In genomic region chr3:128949158-128949557, GRCh38 we compare ENCODE assay signal across 24 cellular contexts. TPM values are rescaled to one million over a fixed set of nuclear protein-coding genes. Genes with fewer than 3 reads are reported as not detected.
"Had no signal": no experiment of that assay in that cellular context is flagged by ENCODE, and none has a peak within 500 bp of the region (broad histone marks: within the 10 kb centered on the region; RNA-seq: fewer than 3 reads in every experiment).

No MANE protein-coding gene starts in this region.

- H3K4me3 ChIP-seq: SJSA1, SK-N-MC had no signal

- H3K36me3 ChIP-seq: SJSA1 had no signal

- FAIRE-seq: HepG2, RCC 7860 had no signal

- H3K4me2 ChIP-seq: KMS-11 had no signal

- H3K27me3 ChIP-seq: SJSA1 had no signal

- H3K9ac ChIP-seq: KMS-11 had no signal

- H3K27ac ChIP-seq: KMS-11, SJSA1, SK-N-MC had no signal

- ATAC-seq: HepG2 had no signal

- H3K9me3 ChIP-seq: SJSA1 had no signal

- DNase-seq: IMR-90, Kasumi-1, MM.1S, NCI-H1092 treated with DMSO at 0.1 percent for 48 hours, NCI-H1436, NCI-H187, NCI-H2029, NCI-H2081 treated with DMSO at 0.1 percent for 48 hours, NCI-H2171, NCI-H226, NCI-H446, NCI-H510A, NCI-H524 treated with DMSO at 0.1 percent for 48 hours, NCI-H69, NCI-H774, Right ventricle myocardium superior, RPMI8226, SIG-M5 had no signal

RNA-seq across cellular contexts. Expression of gene CFAP92, which starts 44.7 kb away (rescaled TPM):
- total RNA-seq: IMR-90, Right ventricle myocardium superior had no signal
- polyA plus RNA-seq: IMR-90 had no signal

RNA-seq across cellular contexts. Expression of gene EFCC1, which starts 51.9 kb away (rescaled TPM):
- total RNA-seq: HepG2, IMR-90, M059J had no signal
- polyA plus RNA-seq: HepG2, IMR-90 had no signal
